8 cellular contexts compared by ENCODE assay signal in the genomic region with DNA sequence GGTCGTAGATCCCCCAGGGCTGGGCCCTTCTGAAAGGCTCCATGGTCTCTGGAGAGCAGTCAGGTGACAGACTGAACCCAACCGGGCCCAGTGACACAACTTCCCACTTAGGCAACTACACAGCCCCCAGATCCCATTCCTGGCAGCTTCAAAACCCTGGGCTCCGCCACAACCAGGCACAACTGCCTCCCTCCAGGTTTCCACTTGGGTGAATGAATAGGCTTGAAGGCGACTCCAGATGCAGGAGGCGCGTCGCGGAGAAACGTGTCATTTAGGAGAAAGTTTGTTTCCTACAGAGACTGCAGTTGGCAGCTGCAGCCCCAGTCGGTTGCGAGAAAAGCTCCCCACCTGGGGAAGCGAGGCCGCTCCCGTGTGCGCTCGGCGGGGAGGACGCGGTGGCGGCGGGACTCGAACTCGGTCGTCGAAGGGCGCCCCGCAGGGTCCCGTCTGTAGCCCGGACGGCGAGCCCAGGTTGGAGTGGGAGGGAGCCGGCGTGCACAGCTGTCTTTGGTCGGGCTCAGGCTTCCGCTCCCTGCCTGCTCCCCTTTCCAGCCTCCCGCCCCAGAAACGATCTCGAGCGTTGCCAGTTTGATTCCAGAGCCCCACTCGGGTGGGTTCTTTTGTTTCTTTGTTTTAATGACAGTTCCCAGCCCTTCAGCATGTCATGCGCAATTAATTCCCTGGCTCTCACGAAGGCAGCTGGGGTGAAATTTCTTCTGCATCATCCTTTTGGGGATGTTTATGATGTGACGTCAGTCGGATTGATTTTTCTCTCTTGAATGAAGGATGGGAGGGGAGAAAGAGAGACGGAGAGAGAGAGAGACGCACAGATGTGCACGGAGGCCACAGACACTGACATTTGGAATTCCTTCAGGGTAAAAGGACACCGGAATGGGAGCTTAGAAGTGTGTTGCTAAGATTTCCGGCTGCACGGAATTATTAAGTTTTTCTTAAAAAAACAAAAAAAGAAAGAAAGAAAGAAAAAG. TPM values are rescaled to one million over a fixed set of nuclear protein-coding genes. Genes with fewer than 3 reads are reported as not detected.
A peak's percentile ranks its signal among the peaks of the same experiment; 100 is the strongest.
DNase-seq lines count a peak whose midpoint lies in the region; ATAC-seq, FAIRE-seq and TF ChIP-seq lines count a peak whose summit lies in the region.

No MANE protein-coding gene starts in this region.

- no peak overlapping the region for H3K27ac Mint-ChIP-seq in Caco-2 (ENCODE audit: unreplicated experiment)

- no peaks in the 10 kb centered on the region for H3K36me3 Mint-ChIP-seq in Caco-2 (ENCODE audit: insufficient read depth, unreplicated experiment)

- peak overlapping the region; percentile 95 for H2AFZ ChIP-seq in smooth muscle cell (ENCODE audit: low read depth)

- H3K79me2 ChIP-seq in smooth muscle cell (ENCODE audit: low read depth) = no peaks in the 10 kb centered on the region

- peak overlapping the region; percentile 90 for H3K4me2 ChIP-seq in smooth muscle cell

- H3K4me3 Mint-ChIP-seq in Caco-2 (ENCODE audit: unreplicated experiment) = no peak overlapping the region

- H3K9me3 ChIP-seq in smooth muscle cell (replicated peaks; ENCODE audit: low read depth) = no peaks in the 10 kb centered on the region
- no peaks in the 10 kb centered on the region for H3K9me3 ChIP-seq in Caco-2

- TF ChIP-seq CTCF in smooth muscle cell (IDR thresholded peaks at IDR 0.05; ENCODE audit: borderline replicate concordance, insufficient read depth, poor library complexity, severe bottlenecking) (no peak), Caco-2 (IDR thresholded peaks at IDR 0.05; ENCODE audit: insufficient read depth in 1 of 2, low read depth in 1 of 2, low read length in 1 of 2, severe bottlenecking in 1 of 2, unreplicated experiment in 1 of 2) (no peak)

- ATAC-seq in GM21390 (IDR thresholded peaks at IDR 0.05; ENCODE audit: unreplicated experiment) = no peak

- H3K4me1 ChIP-seq in smooth muscle cell (ENCODE audit: low read depth) = peaks cover 5% of the 10 kb centered on the region
- no peaks in the 10 kb centered on the region for H3K4me1 ChIP-seq in Caco-2

- WGBS in smooth muscle cell (ENCODE audit: low lambda C conversion rate) = 5% methylated on average over 46 of the region's 50 CpGs

- H3K27me3 Mint-ChIP-seq in Caco-2 (ENCODE audit: insufficient read depth, unreplicated experiment) = no peaks in the 10 kb centered on the region

- CTCF ChIA-PET in Caco-2 (lab: Charles Lee) = interaction anchor here (1.0 kb wide), 1 partner anchor 29 kb away, joined by 3 read pairs; no protein-coding TSS in a partner anchor

- DNase-seq in Caki2 (ENCODE audit: low read depth) (peak; percentile 85), NCI-H345 treated with DMSO at 0.1 percent for 48 hours (lab: John Stamatoyannopoulos, UW; ENCODE audit: unreplicated experiment) (peak; percentile 89), caudate nucleus (lab: John Stamatoyannopoulos, UW) (peak in 36 of 61 donors; percentile 8 to 81 (median 46)), inferior parietal cortex (ENCODE audit: extremely low spot score) (peak; percentile 55), smooth muscle cell (lab: John Stamatoyannopoulos, UW; ENCODE audit: unreplicated experiment) (no peak), Caco-2 (no peak), urothelium cell line (ENCODE audit: low spot score) (no peak)

- in situ Hi-C loops in Caki2 (cut with HindIII; ENCODE audit: low pct_unique_long_range_greater_than_20kb, low sequenced_read_pairs) = no loop called here

- H3K36me3 ChIP-seq in smooth muscle cell (ENCODE audit: low read depth) (no peaks in the 10 kb centered on the region), Caco-2 (ENCODE audit: control insufficient read depth, insufficient read depth, low read length) (no peaks in the 10 kb centered on the region)

- H3F3A ChIP-seq in smooth muscle cell (ENCODE audit: low read depth) = peaks cover 3% of the 10 kb centered on the region

- no TSS peak for BruUV-seq in Caco-2 (replicated peaks; lab: Mats Ljungman, UMichigan)

- H3K9ac ChIP-seq in smooth muscle cell (ENCODE audit: low read depth) = peak overlapping the region; percentile 44

- peak overlapping the region; percentile 62 for H3K4me3 ChIP-seq in smooth muscle cell
- no peak overlapping the region for H3K4me3 ChIP-seq in Caco-2 (ENCODE audit: low read depth, low read length)

- intact Hi-C loops in Caco-2 (cut with micrococcal nuclease; ENCODE audit: unreplicated experiment) = no loop called here

- H3K27me3 ChIP-seq in smooth muscle cell (ENCODE audit: low read depth) (peaks cover 11% of the 10 kb centered on the region), Caco-2 (replicated peaks; ENCODE audit: control insufficient read depth, insufficient read depth, low read length) (no peaks in the 10 kb centered on the region)

- FAIRE-seq in urothelium cell line (lab: Jason Lieb, UNC) = no peak

- no peaks in the 10 kb centered on the region for H3K4me1 Mint-ChIP-seq in Caco-2 (ENCODE audit: low read depth, unreplicated experiment)

- H4K20me1 ChIP-seq in smooth muscle cell (ENCODE audit: low read depth) = no peaks in the 10 kb centered on the region

- no peaks in the 10 kb centered on the region for H3K9me3 Mint-ChIP-seq in Caco-2 (ENCODE audit: unreplicated experiment)

- POLR2A ChIA-PET in Caco-2 (lab: Charles Lee) = no interaction called here

- H3K27ac ChIP-seq in caudate nucleus (ENCODE audit: low read depth, low read length) (peak overlapping the region; percentile 87), smooth muscle cell (ENCODE audit: low read depth) (peak overlapping the region; percentile 29)

RNA-seq across cellular contexts. Expression of a gene that starts 0.9 kb away (rescaled TPM):
- 8.5 and 26.8 TPM in 2 replicates for total RNA-seq in Caki2 (2014; rRNA removed; shearing (Covaris generic); ENCODE audit: low replicate concordance)
- total RNA-seq in smooth muscle cell (3.5 and 6.1 TPM in 2 replicates), Caco-2 (2022) (not detected in 2 replicates)
- polyA plus RNA-seq in smooth muscle cell = 0.89 and 2.2 TPM in 2 replicates

Comparison
In these comparisons a context has a peak if more than half of its experiments do, and no peak if none do; other contexts are left out.
1. DNase-seq: peak in Caki2 (single experiment), NCI-H345 treated with DMSO at 0.1 percent for 48 hours (single experiment), caudate nucleus (36 of 61) and inferior parietal cortex (single experiment); none in smooth muscle cell (single experiment), Caco-2 (0 of 2) and urothelium cell line (single experiment).